ENCODE assay signal across 1 cellular context in genomic region chr14:20632831-20633771, GRCh38.
A peak's percentile ranks its signal among the peaks of the same experiment; 100 is the strongest.
TF ChIP-seq lines count a peak whose summit lies in the region.

No MANE protein-coding gene starts in this region.

TF ChIP-seq in HepG2, 621 proteins besides CTCF, POLR2A, EP300 and RAD21 (continued from another document and continues in another):
- TF ChIP-seq AKNA (CRISPR knock-in tag; IDR thresholded peaks at IDR 0.05; ENCODE audit: borderline replicate concordance) (no peak), FOXP4 (CRISPR knock-in tag; IDR thresholded peaks at IDR 0.05) (peak; percentile 48; the same call in 1 of the 2 replicates), FOXM1 (CRISPR knock-in tag; IDR thresholded peaks at IDR 0.05) (no peak), ATF6 (CRISPR knock-in tag; conservative IDR thresholded peaks at IDR 0.05) (0 out of 2 replicates have a peak, but pooled peaks have one; percentile 40), RELA (CRISPR knock-in tag; IDR thresholded peaks at IDR 0.05) (no peak), UBTF (CRISPR knock-in tag; IDR thresholded peaks at IDR 0.05) (peak; percentile 37; the same call in 1 of the 2 replicates), TCF7 (IDR thresholded peaks at IDR 0.05; ENCODE audit: low read depth) (no peak), FOXO1 (CRISPR knock-in tag; IDR thresholded peaks at IDR 0.05) (peak; percentile 26; the same call in 1 of the 2 replicates), ZNF484 (CRISPR knock-in tag; IDR thresholded peaks at IDR 0.05; ENCODE audit: borderline replicate concordance, low read depth) (no peak), FOXJ3 (CRISPR knock-in tag; IDR thresholded peaks at IDR 0.05; ENCODE audit: borderline replicate concordance) (peak; percentile 19; the same call in 1 of the 2 replicates), MTA1 (CRISPR knock-in tag; IDR thresholded peaks at IDR 0.05; ENCODE audit: borderline replicate concordance) (peak; percentile 30; the same call in 1 of the 2 replicates), TGIF2 (CRISPR knock-in tag; IDR thresholded peaks at IDR 0.05) (0 out of 2 replicates have a peak, but pooled peaks have one; percentile 57), NFYB (CRISPR knock-in tag; IDR thresholded peaks at IDR 0.05) (0 out of 2 replicates have a peak, but pooled peaks have one; percentile 18), HDAC1 (CRISPR knock-in tag; IDR thresholded peaks at IDR 0.05) (peak; percentile 73; the same call in 1 of the 2 replicates), ZNF24 (IDR thresholded peaks at IDR 0.05) (peak; percentile 99), KDM5B (CRISPR knock-in tag; IDR thresholded peaks at IDR 0.05; ENCODE audit: borderline replicate concordance) (no peak), ZNF782 (CRISPR knock-in tag; IDR thresholded peaks at IDR 0.05; ENCODE audit: borderline replicate concordance) (no peak), ZBTB34 (CRISPR knock-in tag; IDR thresholded peaks at IDR 0.05) (0 out of 2 replicates have a peak, but pooled peaks have one; percentile 60), CSRNP2 (CRISPR knock-in tag; conservative IDR thresholded peaks at IDR 0.05; ENCODE audit: low read depth) (no peak), ZNF646 (CRISPR knock-in tag; IDR thresholded peaks at IDR 0.05) (peak; percentile 44; the same call in 1 of the 2 replicates), TFDP2 (CRISPR knock-in tag; IDR thresholded peaks at IDR 0.05) (no peak), ZNF558 (CRISPR knock-in tag; IDR thresholded peaks at IDR 0.05; ENCODE audit: borderline replicate concordance) (no peak), NAIF1 (CRISPR knock-in tag; IDR thresholded peaks at IDR 0.05; ENCODE audit: borderline replicate concordance) (peak; percentile 86), ZBTB38 (CRISPR knock-in tag; IDR thresholded peaks at IDR 0.05) (peak; percentile 69; the same call in 1 of the 2 replicates), SALL2 (CRISPR knock-in tag; IDR thresholded peaks at IDR 0.05) (0 out of 2 replicates have a peak, but pooled peaks have one; percentile 21), SOX13 (IDR thresholded peaks at IDR 0.05) (no peak), SOX13 (CRISPR knock-in tag; conservative IDR thresholded peaks at IDR 0.05 in 1 of 2, IDR thresholded peaks at IDR 0.05 in 1 of 2) (peak in 1 of 2 experiments; percentile 59; a peak in 2 of 4 replicates), U2AF2 (IDR thresholded peaks at IDR 0.05; ENCODE audit: low read depth, low read length) (no peak), ZFP1 (CRISPR knock-in tag; IDR thresholded peaks at IDR 0.05) (peak; percentile 83), PLRG1 (conservative IDR thresholded peaks at IDR 0.05) (no peak), MAF1 (CRISPR knock-in tag; IDR thresholded peaks at IDR 0.05; ENCODE audit: borderline replicate concordance) (peak; percentile 96)
